ENCODE assay signal across 3 cellular contexts in the genomic region with DNA sequence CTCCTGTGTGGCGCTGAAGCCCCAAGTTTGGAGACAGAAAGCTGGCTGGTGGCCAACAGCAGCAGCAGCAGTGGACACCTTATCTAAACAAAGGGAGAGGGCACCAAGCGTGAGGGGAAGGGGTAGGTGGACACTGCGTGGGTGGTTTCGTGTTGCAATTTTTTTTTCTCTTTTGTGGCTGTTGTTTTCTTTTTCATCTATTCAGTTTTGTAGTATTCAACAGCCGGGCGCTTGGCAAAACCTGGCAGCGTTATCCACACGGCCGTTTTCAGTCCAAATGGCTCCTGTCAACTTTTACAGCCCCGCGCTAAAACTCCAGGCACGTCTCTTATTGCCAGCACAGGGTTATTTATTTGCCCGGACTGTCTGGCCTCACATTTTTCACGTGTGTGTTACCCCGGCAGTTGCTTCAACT.
TF ChIP-seq lines count a peak whose summit lies in the region.

No MANE protein-coding gene starts in this region.

TF ChIP-seq in SK-N-SH, 30 proteins besides CTCF, POLR2A, EP300 and RAD21 (continued from another document):
- TF ChIP-seq TCF12 (IDR thresholded peaks at IDR 0.05) = no peak
- TF ChIP-seq FOSL2 (IDR thresholded peaks at IDR 0.05; ENCODE audit: borderline replicate concordance, low read depth) = no peak
- no peak for TF ChIP-seq TAF1 (IDR thresholded peaks at IDR 0.05; ENCODE audit: borderline replicate concordance, low read depth, low read length)
- no peak for TF ChIP-seq RCOR1 (IDR thresholded peaks at IDR 0.05; ENCODE audit: low read length)
- no peak for TF ChIP-seq POLR2AphosphoS5 (IDR thresholded peaks at IDR 0.05; ENCODE audit: low read depth, low read length)

TF ChIP-seq in SK-N-SH treated with all-trans-retinoic acid at 6 μM for 48 hours, 23 proteins besides CTCF, POLR2A, EP300 and RAD21:
- TF ChIP-seq PATZ1 (CRISPR knock-in tag; IDR thresholded peaks at IDR 0.05; ENCODE audit: borderline replicate concordance) (no peak), ZFP3 (CRISPR knock-in tag; IDR thresholded peaks at IDR 0.05) (no peak), ZNF8 (CRISPR knock-in tag; IDR thresholded peaks at IDR 0.05) (no peak), ZC3H10 (CRISPR knock-in tag; IDR thresholded peaks at IDR 0.05) (no peak), ARNTL (CRISPR knock-in tag; IDR thresholded peaks at IDR 0.05; ENCODE audit: borderline replicate concordance, low read depth) (no peak), TCF4 (CRISPR knock-in tag; IDR thresholded peaks at IDR 0.05; ENCODE audit: borderline replicate concordance) (no peak), POU6F1 (CRISPR knock-in tag; IDR thresholded peaks at IDR 0.05; ENCODE audit: borderline replicate concordance, low read depth) (no peak), RARB (CRISPR knock-in tag; IDR thresholded peaks at IDR 0.05) (no peak), ISL1 (CRISPR knock-in tag; IDR thresholded peaks at IDR 0.05) (no peak), PPARA (CRISPR knock-in tag; IDR thresholded peaks at IDR 0.05; ENCODE audit: borderline replicate concordance) (no peak), CSRNP3 (CRISPR knock-in tag; IDR thresholded peaks at IDR 0.05) (no peak)
TF ChIP-seq in SK-N-SH treated with all-trans-retinoic acid at 6 μM for 48 hours: peak in this region for 0.

TF ChIP-seq in HepG2, 621 proteins besides CTCF, POLR2A, EP300 and RAD21 (continued from another document):
- TF ChIP-seq PRDM15 (CRISPR knock-in tag; IDR thresholded peaks at IDR 0.05) = peak; percentile 71; the same call in 1 of the 2 replicates
- TF ChIP-seq ZNF737 (CRISPR knock-in tag; IDR thresholded peaks at IDR 0.05; ENCODE audit: borderline replicate concordance) = no peak
- TF ChIP-seq ATAD3A (CRISPR knock-in tag; IDR thresholded peaks at IDR 0.05) = no peak
- TF ChIP-seq NFAT5 (CRISPR knock-in tag; IDR thresholded peaks at IDR 0.05) = no peak
- no peak for TF ChIP-seq AGO1 (IDR thresholded peaks at IDR 0.05; ENCODE audit: low read depth, low read length, poor library complexity, severe bottlenecking)
